Comparison of ENCODE assay signal across 9 cellular contexts in the genomic region with DNA sequence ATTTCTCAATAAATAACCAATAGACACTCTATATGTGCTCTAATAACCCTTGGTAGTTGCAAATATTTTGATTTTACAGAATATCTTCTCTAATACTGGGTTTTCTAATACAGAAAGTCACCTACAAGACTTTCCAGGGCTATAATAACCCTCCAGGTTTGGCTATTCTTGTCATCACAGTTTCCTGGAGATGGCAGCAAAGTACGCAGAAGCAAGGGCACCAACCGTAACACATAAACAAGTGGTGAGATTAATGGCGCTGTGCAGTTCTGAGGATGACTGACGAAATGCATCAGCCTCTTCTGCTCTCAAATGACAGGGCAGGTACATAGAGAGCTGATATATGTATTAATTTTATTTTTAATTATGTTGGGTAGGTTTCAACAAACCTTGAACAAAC.
DNase-seq lines count a peak whose midpoint lies in the region; ATAC-seq and TF ChIP-seq lines count a peak whose summit lies in the region.
"Had no signal": no experiment of that assay in that cellular context is flagged by ENCODE, and none has a peak within 500 bp of the region (broad histone marks: within the 10 kb centered on the region; RNA-seq: fewer than 3 reads in every experiment).

No MANE protein-coding gene starts in this region.

- no peaks in the 10 kb centered on the region for H3K4me1 ChIP-seq in spleen

- peak; percentile 2 for DNase-seq in Caki2 (ENCODE audit: low read depth)
- DNase-seq in NCI-H1092 treated with DMSO at 0.1 percent for 48 hours (lab: John Stamatoyannopoulos, UW): peak; percentile 69
- DNase-seq in WTC11 (ENCODE audit: low spot score): no peak
- peak; percentile 84 for DNase-seq in left kidney (ENCODE audit: low read depth, low spot score)
- DNase-seq in spleen: no peak
- no peak for DNase-seq in omental fat pad (ENCODE audit: low spot score)

- TF ChIP-seq POLR2A in spleen (IDR thresholded peaks at IDR 0.05): no peak

- H3K4me3 Mint-ChIP-seq in WTC11: no peak overlapping the region
- H3K4me3 Mint-ChIP-seq: IgD-negative memory B cell had no signal

- no peak overlapping the region for H3K27ac Mint-ChIP-seq in WTC11
- H3K27ac Mint-ChIP-seq: IgD-negative memory B cell had no signal

- no peaks in the 10 kb centered on the region for H3K9me3 ChIP-seq in spleen

- in situ Hi-C loops in Caki2 (cut with HindIII; ENCODE audit: low pct_unique_long_range_greater_than_20kb, low sequenced_read_pairs): no loop called here

- no peaks in the 10 kb centered on the region for H3K36me3 ChIP-seq in spleen

- H3K36me3 Mint-ChIP-seq in WTC11: no peaks in the 10 kb centered on the region

- H3K27ac ChIP-seq in spleen: no peak overlapping the region

- 51 to 70% (median 63%) methylated on average over 4 of the region's 4 CpGs for WGBS in spleen, 5 donors

- no peaks in the 10 kb centered on the region for H3K27me3 Mint-ChIP-seq in WTC11 (ENCODE audit: low read depth)

- POLR2A ChIA-PET in WTC11 (lab: Charles Lee): interaction anchor here (0.6 kb wide), 1 partner anchor 13 kb away, joined by 6 read pairs; no protein-coding TSS in a partner anchor

- no peaks in the 10 kb centered on the region for H3K4me1 Mint-ChIP-seq in WTC11
- H3K4me1 Mint-ChIP-seq: IgD-negative memory B cell had no signal

- intact Hi-C loops in spleen (cut with DNase I; ENCODE audit: low total_unique reads): no loop called here

- H3K4me3 ChIP-seq in spleen: no peak overlapping the region

- ATAC-seq in WTC11 (peak; percentile 81), omental fat pad (ENCODE audit: low FRiP score) (no peak), HG03025 (IDR thresholded peaks at IDR 0.05; ENCODE audit: low FRiP score, unreplicated experiment) (no peak), GM19397 (IDR thresholded peaks at IDR 0.05; ENCODE audit: unreplicated experiment) (no peak)

- no peak for TF ChIP-seq CTCF in WTC11 (IDR thresholded peaks at IDR 0.05)
- TF ChIP-seq CTCF in spleen (IDR thresholded peaks at IDR 0.05 in 8 of 11, conservative IDR thresholded peaks at IDR 0.05 in 3 of 11): no peak
- TF ChIP-seq CTCF in omental fat pad (IDR thresholded peaks at IDR 0.05): no peak

- no peaks in the 10 kb centered on the region for H3K9me3 Mint-ChIP-seq in WTC11
- H3K9me3 Mint-ChIP-seq: IgD-negative memory B cell had no signal

- CTCF ChIA-PET in WTC11 (lab: Charles Lee): no interaction called here

- no peaks in the 10 kb centered on the region for H3K27me3 ChIP-seq in spleen (replicated peaks in 1 of 7)

TF ChIP-seq in WTC11, 78 proteins besides CTCF, POLR2A, EP300 and RAD21:
- TF ChIP-seq, protein P1, sequence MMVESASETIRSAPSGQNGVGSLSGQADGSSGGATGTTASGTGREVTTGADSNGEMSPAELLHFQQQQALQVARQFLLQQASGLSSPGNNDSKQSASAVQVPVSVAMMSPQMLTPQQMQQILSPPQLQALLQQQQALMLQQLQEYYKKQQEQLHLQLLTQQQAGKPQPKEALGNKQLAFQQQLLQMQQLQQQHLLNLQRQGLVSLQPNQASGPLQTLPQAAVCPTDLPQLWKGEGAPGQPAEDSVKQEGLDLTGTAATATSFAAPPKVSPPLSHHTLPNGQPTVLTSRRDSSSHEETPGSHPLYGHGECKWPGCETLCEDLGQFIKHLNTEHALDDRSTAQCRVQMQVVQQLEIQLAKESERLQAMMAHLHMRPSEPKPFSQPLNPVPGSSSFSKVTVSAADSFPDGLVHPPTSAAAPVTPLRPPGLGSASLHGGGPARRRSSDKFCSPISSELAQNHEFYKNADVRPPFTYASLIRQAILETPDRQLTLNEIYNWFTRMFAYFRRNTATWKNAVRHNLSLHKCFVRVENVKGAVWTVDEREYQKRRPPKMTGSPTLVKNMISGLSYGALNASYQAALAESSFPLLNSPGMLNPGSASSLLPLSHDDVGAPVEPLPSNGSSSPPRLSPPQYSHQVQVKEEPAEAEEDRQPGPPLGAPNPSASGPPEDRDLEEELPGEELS (CRISPR knock-in tag; IDR thresholded peaks at IDR 0.05): no peak
- no peak for TF ChIP-seq ZNF121 (CRISPR knock-in tag; IDR thresholded peaks at IDR 0.05)
- no peak for TF ChIP-seq NR1H2 (CRISPR knock-in tag; IDR thresholded peaks at IDR 0.05)
- TF ChIP-seq ESRRA (CRISPR knock-in tag; IDR thresholded peaks at IDR 0.05; ENCODE audit: borderline replicate concordance): no peak
- no peak for TF ChIP-seq ZNF423 (CRISPR knock-in tag; IDR thresholded peaks at IDR 0.05)
- no peak for TF ChIP-seq ELF4 (CRISPR knock-in tag; IDR thresholded peaks at IDR 0.05; ENCODE audit: low read depth)
- TF ChIP-seq, protein P2, sequence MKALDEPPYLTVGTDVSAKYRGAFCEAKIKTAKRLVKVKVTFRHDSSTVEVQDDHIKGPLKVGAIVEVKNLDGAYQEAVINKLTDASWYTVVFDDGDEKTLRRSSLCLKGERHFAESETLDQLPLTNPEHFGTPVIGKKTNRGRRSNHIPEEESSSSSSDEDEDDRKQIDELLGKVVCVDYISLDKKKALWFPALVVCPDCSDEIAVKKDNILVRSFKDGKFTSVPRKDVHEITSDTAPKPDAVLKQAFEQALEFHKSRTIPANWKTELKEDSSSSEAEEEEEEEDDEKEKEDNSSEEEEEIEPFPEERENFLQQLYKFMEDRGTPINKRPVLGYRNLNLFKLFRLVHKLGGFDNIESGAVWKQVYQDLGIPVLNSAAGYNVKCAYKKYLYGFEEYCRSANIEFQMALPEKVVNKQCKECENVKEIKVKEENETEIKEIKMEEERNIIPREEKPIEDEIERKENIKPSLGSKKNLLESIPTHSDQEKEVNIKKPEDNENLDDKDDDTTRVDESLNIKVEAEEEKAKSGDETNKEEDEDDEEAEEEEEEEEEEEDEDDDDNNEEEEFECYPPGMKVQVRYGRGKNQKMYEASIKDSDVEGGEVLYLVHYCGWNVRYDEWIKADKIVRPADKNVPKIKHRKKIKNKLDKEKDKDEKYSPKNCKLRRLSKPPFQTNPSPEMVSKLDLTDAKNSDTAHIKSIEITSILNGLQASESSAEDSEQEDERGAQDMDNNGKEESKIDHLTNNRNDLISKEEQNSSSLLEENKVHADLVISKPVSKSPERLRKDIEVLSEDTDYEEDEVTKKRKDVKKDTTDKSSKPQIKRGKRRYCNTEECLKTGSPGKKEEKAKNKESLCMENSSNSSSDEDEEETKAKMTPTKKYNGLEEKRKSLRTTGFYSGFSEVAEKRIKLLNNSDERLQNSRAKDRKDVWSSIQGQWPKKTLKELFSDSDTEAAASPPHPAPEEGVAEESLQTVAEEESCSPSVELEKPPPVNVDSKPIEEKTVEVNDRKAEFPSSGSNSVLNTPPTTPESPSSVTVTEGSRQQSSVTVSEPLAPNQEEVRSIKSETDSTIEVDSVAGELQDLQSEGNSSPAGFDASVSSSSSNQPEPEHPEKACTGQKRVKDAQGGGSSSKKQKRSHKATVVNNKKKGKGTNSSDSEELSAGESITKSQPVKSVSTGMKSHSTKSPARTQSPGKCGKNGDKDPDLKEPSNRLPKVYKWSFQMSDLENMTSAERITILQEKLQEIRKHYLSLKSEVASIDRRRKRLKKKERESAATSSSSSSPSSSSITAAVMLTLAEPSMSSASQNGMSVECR (CRISPR knock-in tag; IDR thresholded peaks at IDR 0.05; ENCODE audit: borderline replicate concordance): no peak
- TF ChIP-seq ZNF317 (CRISPR knock-in tag; IDR thresholded peaks at IDR 0.05; ENCODE audit: borderline replicate concordance, low read depth): no peak

Comparison
In these comparisons a context has a peak if more than half of its experiments do, and no peak if none do; other contexts are left out.
1. DNase-seq: peak in Caki2 (single experiment), NCI-H1092 treated with DMSO at 0.1 percent for 48 hours (single experiment) and left kidney (single experiment); none in WTC11 (single experiment), spleen (single experiment) and omental fat pad (single experiment).